ENCODE assay signal across 17 cellular contexts in genomic region chrX:132576945-132577344, GRCh38.
DNase-seq lines count a peak whose midpoint lies in the region; ATAC-seq and FAIRE-seq lines count a peak whose summit lies in the region.
"Had no signal": no experiment of that assay in that cellular context is flagged by ENCODE, and none has a peak within 500 bp of the region (broad histone marks: within the 10 kb centered on the region; RNA-seq: fewer than 3 reads in every experiment).

No MANE protein-coding gene starts in this region.

- FAIRE-seq in colon (lab: Jason Lieb, UNC) = peak; percentile 75

- ATAC-seq in HG03135 (IDR thresholded peaks at IDR 0.05; ENCODE audit: unreplicated experiment) = no peak
- no peak for ATAC-seq in left lobe of liver
- ATAC-seq: A549, HCT116 had no signal

- DNase-seq in COLO668 (lab: John Stamatoyannopoulos, UW; ENCODE audit: unreplicated experiment) = peak; percentile 6
- DNase-seq in NCI-H1417 treated with DMSO at 0.1 percent for 48 hours (lab: John Stamatoyannopoulos, UW) = peak; percentile 22
- DNase-seq in NCI-H748 treated with DMSO at 0.1 percent for 48 hours (lab: John Stamatoyannopoulos, UW) = peak; percentile 12
- DNase-seq in DMS53 (lab: John Stamatoyannopoulos, UW) = no peak
- DNase-seq in pons (ENCODE audit: low spot score) = no peak
- no peak for DNase-seq in left lobe of liver (ENCODE audit: low spot score)
- DNase-seq: Calu3, GF-D8, KG1, MG63, NCI-H1092 treated with DMSO at 0.1 percent for 48 hours, NCI-H2171, NCI-H510A had no signal

Comparison
In these comparisons a context has a peak if more than half of its experiments do, and no peak if none do; other contexts are left out.
1. DNase-seq: peak in COLO668 (single experiment), NCI-H1417 treated with DMSO at 0.1 percent for 48 hours (single experiment) and NCI-H748 treated with DMSO at 0.1 percent for 48 hours (single experiment); none in DMS53 (single experiment), pons (single experiment) and left lobe of liver (single experiment).